ENCODE assay signal across 24 cellular contexts in the genomic region with DNA sequence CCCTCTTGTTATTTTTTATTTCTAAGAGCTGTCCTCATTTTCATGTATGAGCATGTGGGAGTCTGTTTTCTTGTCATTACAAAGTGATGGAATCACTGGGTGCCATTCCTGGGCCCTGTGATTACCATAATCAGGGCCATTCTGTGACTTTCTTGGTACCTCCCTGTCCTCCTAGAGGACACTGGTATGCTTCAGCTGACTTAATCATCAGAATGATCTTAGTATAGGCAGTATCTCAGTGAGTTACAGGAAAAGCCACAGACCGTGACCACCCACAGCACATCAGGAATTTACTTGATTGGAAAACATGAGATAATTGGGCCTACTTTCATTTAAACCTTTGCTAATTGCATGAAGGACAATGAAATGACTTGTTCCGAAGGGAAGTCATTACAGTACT. TPM values are rescaled to one million over a fixed set of nuclear protein-coding genes. Genes with fewer than 3 reads are reported as not detected.
"Had no signal": no experiment of that assay in that cellular context is flagged by ENCODE, and none has a peak within 500 bp of the region (broad histone marks: within the 10 kb centered on the region; RNA-seq: fewer than 3 reads in every experiment).

No MANE protein-coding gene starts in this region.

- ATAC-seq: activated CD8-positive, alpha-beta memory T cell treated with anti-CD3 and anti-CD28 coated beads, Interleukin-2, amount 10 ng/mL, durations not matched to agents 7 days and 5 days; K562 had no signal

- H3K9me3 ChIP-seq: ascending aorta, Peyer's patch, SJSA1 had no signal

- H3K27me3 Mint-ChIP-seq: activated B cell treated with CpG ODN at 0.5 μM for 24 hours; activated CD8-positive, alpha-beta memory T cell treated with anti-CD3 and anti-CD28 coated beads, Interleukin-2, amount 10 ng/mL, durations not matched to agents 7 days and 5 days; activated naive CD8-positive, alpha-beta T cell treated with anti-CD3 and anti-CD28 coated beads, Interleukin-2, amount 10 ng/mL, durations not matched to agents 7 days and 5 days; central memory CD8-positive, alpha-beta T cell had no signal

- H3K27me3 ChIP-seq: ascending aorta, Peyer's patch, SJSA1 had no signal

- H3K9me3 Mint-ChIP-seq: activated B cell treated with CpG ODN at 0.5 μM for 24 hours; activated naive CD8-positive, alpha-beta T cell treated with anti-CD3 and anti-CD28 coated beads, Interleukin-2, amount 10 ng/mL, durations not matched to agents 7 days and 5 days; activated T-cell treated with anti-CD3 and anti-CD28 coated beads, Interleukin-2, amount 50 U/mL, for 72 hours; central memory CD8-positive, alpha-beta T cell; T-helper 1 cell treated with Interleukin-12 subunit alpha and Interleukin-12 subunit beta and Interleukin-4 antibody, amounts not matched to agents 30 μg/mL and 1 μg/mL, for 36 hours had no signal

- H3K27ac ChIP-seq: ascending aorta, Peyer's patch, SJSA1 had no signal

- H3K4me3 Mint-ChIP-seq: activated B cell treated with CpG ODN at 0.5 μM for 24 hours; activated CD8-positive, alpha-beta memory T cell treated with anti-CD3 and anti-CD28 coated beads, Interleukin-2, amount 10 ng/mL, durations not matched to agents 7 days and 5 days; activated naive CD8-positive, alpha-beta T cell treated with anti-CD3 and anti-CD28 coated beads, Interleukin-2, amount 10 ng/mL, durations not matched to agents 7 days and 5 days; activated T-cell treated with anti-CD3 and anti-CD28 coated beads, Interleukin-2, amount 50 U/mL, for 72 hours; brain; central memory CD8-positive, alpha-beta T cell; T-helper 1 cell treated with Interleukin-12 subunit alpha and Interleukin-12 subunit beta and Interleukin-4 antibody, amounts not matched to agents 30 μg/mL and 1 μg/mL, for 36 hours had no signal

- H3K4me3 ChIP-seq: ascending aorta, K562, Peyer's patch, SJSA1 had no signal

- H3K27ac Mint-ChIP-seq: activated B cell treated with CpG ODN at 0.5 μM for 24 hours; activated CD8-positive, alpha-beta memory T cell treated with anti-CD3 and anti-CD28 coated beads, Interleukin-2, amount 10 ng/mL, durations not matched to agents 7 days and 5 days; activated naive CD8-positive, alpha-beta T cell treated with anti-CD3 and anti-CD28 coated beads, Interleukin-2, amount 10 ng/mL, durations not matched to agents 7 days and 5 days; activated T-cell treated with anti-CD3 and anti-CD28 coated beads, Interleukin-2, amount 50 U/mL, for 72 hours; brain; T-helper 1 cell treated with Interleukin-12 subunit alpha and Interleukin-12 subunit beta and Interleukin-4 antibody, amounts not matched to agents 30 μg/mL and 1 μg/mL, for 36 hours had no signal

- DNase-seq: activated B cell treated with CpG ODN at 0.5 μM for 24 hours; activated CD8-positive, alpha-beta memory T cell treated with anti-CD3 and anti-CD28 coated beads, Interleukin-2, amount 10 ng/mL, durations not matched to agents 7 days and 5 days; activated naive CD4-positive, alpha-beta T cell treated with anti-CD3 and anti-CD28 coated beads, Interleukin-2, amount 50 U/mL, for 16 hours; activated naive CD8-positive, alpha-beta T cell treated with anti-CD3 and anti-CD28 coated beads, Interleukin-2, amount 10 ng/mL, durations not matched to agents 7 days and 5 days; activated T-cell treated with anti-CD3 and anti-CD28 coated beads, Interleukin-2, amount 50 U/mL, for 72 hours; Karpas-422; MM.1S; NCI-H1105; NCI-H1436; NCI-H1694 treated with DMSO at 0.1 percent for 48 hours; NCI-H2029 treated with DMSO at 0.1 percent for 48 hours; NCI-H345; NCI-H510A; NCI-H526 treated with DMSO at 0.1 percent for 48 hours; NK-92 treated with Interleukin-12 subunit alpha and Interleukin-12 subunit beta, amount 100 ng/mL, for 24 hours; Peyer's patch; SHP77; T-helper 9 cell had no signal

RNA-seq across cellular contexts. Expression of a gene that starts 53.7 kb away (rescaled TPM):
- total RNA-seq: activated B cell treated with CpG ODN at 0.5 μM for 24 hours; activated CD8-positive, alpha-beta memory T cell treated with anti-CD3 and anti-CD28 coated beads, Interleukin-2, amount 10 ng/mL, durations not matched to agents 7 days and 5 days; activated naive CD8-positive, alpha-beta T cell treated with anti-CD3 and anti-CD28 coated beads, Interleukin-2, amount 10 ng/mL, durations not matched to agents 7 days and 5 days; ascending aorta; SJSA1 had no signal
